In genomic region chr12:109125791-109126190, GRCh38 we compare ENCODE assay signal across 16 cellular contexts. TPM values are rescaled to one million over a fixed set of nuclear protein-coding genes. Genes with fewer than 3 reads are reported as not detected.
A peak's percentile ranks its signal among the peaks of the same experiment; 100 is the strongest.
DNase-seq lines count a peak whose midpoint lies in the region; ATAC-seq and TF ChIP-seq lines count a peak whose summit lies in the region.
"Had no signal": no experiment of that assay in that cellular context is flagged by ENCODE, and none has a peak within 500 bp of the region (broad histone marks: within the 10 kb centered on the region; RNA-seq: fewer than 3 reads in every experiment).

No MANE protein-coding gene starts in this region.

- no peaks in the 10 kb centered on the region for H3K36me3 Mint-ChIP-seq in natural killer cell treated with Interleukin-12 subunit alpha and Interleukin-12 subunit beta and Interleukin-15 and Interleukin-18, amount 100 ng/mL, for 72 hours

- no peaks in the 10 kb centered on the region for H3K9me3 Mint-ChIP-seq in natural killer cell treated with Interleukin-12 subunit alpha and Interleukin-12 subunit beta and Interleukin-15 and Interleukin-18, amount 100 ng/mL, for 72 hours

- no peak overlapping the region for H3K4me3 Mint-ChIP-seq in natural killer cell treated with Interleukin-12 subunit alpha and Interleukin-12 subunit beta and Interleukin-15 and Interleukin-18, amount 100 ng/mL, for 72 hours

- no peak overlapping the region for H3K9ac ChIP-seq in skeletal muscle tissue (ENCODE audit: low read depth in 1 of 3, low read length in 3 of 3)

- H3K36me3 ChIP-seq in cardiac muscle cell (no peaks in the 10 kb centered on the region), gastroesophageal sphincter (no peaks in the 10 kb centered on the region), skeletal muscle tissue (ENCODE audit: control insufficient read depth in 3 of 3, insufficient read depth in 3 of 3, low read length in 3 of 3) (peaks cover 2 to 15% (median 11%) of the 10 kb centered on the region in 3 donors)
- H3K36me3 ChIP-seq: SJCRH30 had no signal

- TF ChIP-seq CTCF in cardiac muscle cell (IDR thresholded peaks at IDR 0.05; ENCODE audit: low read depth, low read length) (no peak), gastroesophageal sphincter (IDR thresholded peaks at IDR 0.05) (no peak)

- DNase-seq in cardiac muscle cell (ENCODE audit: low read depth in 1 of 2, low spot score in 1 of 2) (no peak), left cardiac atrium (no peak), NCI-H146 treated with DMSO at 0.1 percent for 48 hours (lab: John Stamatoyannopoulos, UW; ENCODE audit: unreplicated experiment) (peak; percentile 62), LoVo (ENCODE audit: low spot score) (no peak)
- no peak for DNase-seq in natural killer cell treated with Interleukin-12 subunit alpha and Interleukin-12 subunit beta and Interleukin-15 and Interleukin-18, amount 100 ng/mL, for 72 hours (ENCODE audit: low spot score)
- no peak for DNase-seq in activated effector memory CD4-positive, alpha-beta T cell treated with Interleukin-2 at 50 U/mL for 16 hours
- DNase-seq: C1 segment of cervical spinal cord, NCI-H1092, NCI-H187, NCI-H2171, NCI-H446 treated with DMSO at 0.1 percent for 48 hours, SJCRH30 had no signal

- H3K4me1 ChIP-seq in cardiac muscle cell (ENCODE audit: low read depth), result peaks cover 27% of the 10 kb centered on the region
- H3K4me1 ChIP-seq in gastroesophageal sphincter, result peaks cover 0 to 42% (median 3%) of the 10 kb centered on the region in 3 donors
- H3K4me1 ChIP-seq in skeletal muscle tissue (ENCODE audit: control insufficient read depth in 3 of 3, insufficient read depth in 3 of 3, low read length in 3 of 3), result peaks cover 38 to 64% (median 39%) of the 10 kb centered on the region in 3 donors

- H3K9me3 ChIP-seq in cardiac muscle cell (ENCODE audit: low read depth), result no peaks in the 10 kb centered on the region
- no peaks in the 10 kb centered on the region for H3K9me3 ChIP-seq in gastroesophageal sphincter
- H3K9me3 ChIP-seq in skeletal muscle tissue (ENCODE audit: control insufficient read depth in 3 of 3, low read length in 3 of 3), result no peaks in the 10 kb centered on the region
- H3K9me3 ChIP-seq: SJCRH30 had no signal

- peaks cover 0 to 6% of the 10 kb centered on the region in 2 donors for H3K4me1 Mint-ChIP-seq in natural killer cell treated with Interleukin-12 subunit alpha and Interleukin-12 subunit beta and Interleukin-15 and Interleukin-18, amount 100 ng/mL, for 72 hours (ENCODE audit: low read depth in 2 of 2)

- no peaks in the 10 kb centered on the region for H3K27me3 ChIP-seq in cardiac muscle cell
- no peaks in the 10 kb centered on the region for H3K27me3 ChIP-seq in gastroesophageal sphincter
- no peaks in the 10 kb centered on the region for H3K27me3 ChIP-seq in skeletal muscle tissue (ENCODE audit: control insufficient read depth in 3 of 3, insufficient read depth in 3 of 3, low read length in 3 of 3)
- H3K27me3 ChIP-seq: SJCRH30 had no signal

- H3K27ac Mint-ChIP-seq in natural killer cell treated with Interleukin-12 subunit alpha and Interleukin-12 subunit beta and Interleukin-15 and Interleukin-18, amount 100 ng/mL, for 72 hours, result no peak overlapping the region

- H3K4me3 ChIP-seq in cardiac muscle cell, result no peak overlapping the region
- no peak overlapping the region for H3K4me3 ChIP-seq in gastroesophageal sphincter
- H3K4me3 ChIP-seq in skeletal muscle tissue (ENCODE audit: low read length in 3 of 3), result no peak overlapping the region
- H3K4me3 ChIP-seq: GM12878, SJCRH30 had no signal

- no peak for ATAC-seq in left cardiac atrium
- ATAC-seq in gastroesophageal sphincter, result no peak
- no peak for ATAC-seq in natural killer cell treated with Interleukin-12 subunit alpha and Interleukin-12 subunit beta and Interleukin-15 and Interleukin-18, amount 100 ng/mL, for 72 hours
- ATAC-seq: GM12878, HCT116 had no signal

- WGBS in gastroesophageal sphincter (ENCODE audit: low coverage in 1 of 2), 2 donors, result 93 to 97% methylated on average over 2 to 6 of the region's 7 CpGs

- peak overlapping the region; percentile 79 for H3K27ac ChIP-seq in cardiac muscle cell
- peak overlapping the region in 3 of 4 donors; percentile 41 to 70 (median 47) for H3K27ac ChIP-seq in gastroesophageal sphincter
- peak overlapping the region; percentile 87 for H3K27ac ChIP-seq in skeletal muscle tissue (ENCODE audit: low read depth, low read length)
- H3K27ac ChIP-seq: SJCRH30 had no signal

- no peak for TF ChIP-seq EP300 in gastroesophageal sphincter (IDR thresholded peaks at IDR 0.05)

- peaks cover 0 to 2% of the 10 kb centered on the region in 2 donors for H3K27me3 Mint-ChIP-seq in natural killer cell treated with Interleukin-12 subunit alpha and Interleukin-12 subunit beta and Interleukin-15 and Interleukin-18, amount 100 ng/mL, for 72 hours

- TF ChIP-seq POLR2A in gastroesophageal sphincter (IDR thresholded peaks at IDR 0.05), result no peak

- intact Hi-C loops in left cardiac atrium (cut with DNase I), result no loop called here

RNA-seq across cellular contexts. Expression of gene ACACB, which starts 9.4 kb away (rescaled TPM):
- 52.3 and 78.0 TPM in 2 replicates for total RNA-seq in cardiac muscle cell
- polyA plus RNA-seq in cardiac muscle cell, result 27.8 and 28.9 TPM in 2 replicates
- 100 to 1,000 TPM; 165 to 172 TPM for total RNA-seq in left cardiac atrium
- 100 to 1,000 TPM in 3 of 4 donors, 10 to 100 TPM in 1; 49.4 to 230 (median 138) TPM for total RNA-seq in gastroesophageal sphincter
- total RNA-seq in skeletal muscle tissue, result 27.7 TPM
- 10 to 100 TPM in 1 of 2 donors, 1 to 10 TPM in 1; 3.4 to 11.1 TPM for total RNA-seq in natural killer cell treated with Interleukin-12 subunit alpha and Interleukin-12 subunit beta and Interleukin-15 and Interleukin-18, amount 100 ng/mL, for 72 hours

RNA-seq across cellular contexts. Expression of gene UNG, which starts 28.4 kb away (rescaled TPM):
- 133 and 159 TPM in 2 replicates for total RNA-seq in cardiac muscle cell
- polyA plus RNA-seq in cardiac muscle cell, result 78.5 and 85.7 TPM in 2 replicates
- 10 to 100 TPM; 13.9 to 16.6 TPM for total RNA-seq in left cardiac atrium
- total RNA-seq in gastroesophageal sphincter, result 10 to 100 TPM; 12.1 to 18.2 (median 17.3) TPM
- 25.6 TPM for total RNA-seq in skeletal muscle tissue
- 10 to 100 TPM; 36.1 to 79.3 TPM for total RNA-seq in natural killer cell treated with Interleukin-12 subunit alpha and Interleukin-12 subunit beta and Interleukin-15 and Interleukin-18, amount 100 ng/mL, for 72 hours

RNA-seq across cellular contexts. Expression of gene ALKBH2, which starts 32.5 kb away (rescaled TPM):
- total RNA-seq in cardiac muscle cell (21.9 and 46.6 TPM in 2 replicates), left cardiac atrium (10 to 100 TPM in 1 of 2 donors, 1 to 10 TPM in 1; 8.5 to 12.0 TPM), gastroesophageal sphincter (10 to 100 TPM; 13.5 to 21.9 (median 16.9) TPM), skeletal muscle tissue (20.4 TPM)
- polyA plus RNA-seq in cardiac muscle cell, result 32.7 and 47.6 TPM in 2 replicates
- 10 to 100 TPM; 13.7 to 28.6 TPM for total RNA-seq in natural killer cell treated with Interleukin-12 subunit alpha and Interleukin-12 subunit beta and Interleukin-15 and Interleukin-18, amount 100 ng/mL, for 72 hours
